ENCODE assay signal across 2 cellular contexts in genomic region chr7:151793531-151793935, GRCh38.
TF ChIP-seq lines count a peak whose summit lies in the region.

No MANE protein-coding gene starts in this region.

TF ChIP-seq in HCT116, 20 proteins besides CTCF, POLR2A, EP300 and RAD21 (continued from another document):
- TF ChIP-seq, protein P1, sequence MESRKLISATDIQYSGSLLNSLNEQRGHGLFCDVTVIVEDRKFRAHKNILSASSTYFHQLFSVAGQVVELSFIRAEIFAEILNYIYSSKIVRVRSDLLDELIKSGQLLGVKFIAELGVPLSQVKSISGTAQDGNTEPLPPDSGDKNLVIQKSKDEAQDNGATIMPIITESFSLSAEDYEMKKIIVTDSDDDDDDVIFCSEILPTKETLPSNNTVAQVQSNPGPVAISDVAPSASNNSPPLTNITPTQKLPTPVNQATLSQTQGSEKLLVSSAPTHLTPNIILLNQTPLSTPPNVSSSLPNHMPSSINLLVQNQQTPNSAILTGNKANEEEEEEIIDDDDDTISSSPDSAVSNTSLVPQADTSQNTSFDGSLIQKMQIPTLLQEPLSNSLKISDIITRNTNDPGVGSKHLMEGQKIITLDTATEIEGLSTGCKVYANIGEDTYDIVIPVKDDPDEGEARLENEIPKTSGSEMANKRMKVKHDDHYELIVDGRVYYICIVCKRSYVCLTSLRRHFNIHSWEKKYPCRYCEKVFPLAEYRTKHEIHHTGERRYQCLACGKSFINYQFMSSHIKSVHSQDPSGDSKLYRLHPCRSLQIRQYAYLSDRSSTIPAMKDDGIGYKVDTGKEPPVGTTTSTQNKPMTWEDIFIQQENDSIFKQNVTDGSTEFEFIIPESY (IDR thresholded peaks at IDR 0.05; ENCODE audit: extremely low read depth, insufficient replicate concordance, low read length): no peak
- TF ChIP-seq CEBPB (IDR thresholded peaks at IDR 0.05; ENCODE audit: low read depth) (peak; percentile 56; the same call in 1 of the 2 replicates), POLR2AphosphoS5 (IDR thresholded peaks at IDR 0.05; ENCODE audit: low read depth, low read length) (no peak)

TF ChIP-seq in HepG2, 621 proteins besides CTCF, POLR2A, EP300 and RAD21 (continued from another document):
- TF ChIP-seq SIX4 (CRISPR knock-in tag; IDR thresholded peaks at IDR 0.05) (no peak), FOXA3 (CRISPR knock-in tag; IDR thresholded peaks at IDR 0.05) (no peak), ZNF570 (CRISPR knock-in tag; IDR thresholded peaks at IDR 0.05; ENCODE audit: borderline replicate concordance) (no peak)
- TF ChIP-seq, protein P2, sequence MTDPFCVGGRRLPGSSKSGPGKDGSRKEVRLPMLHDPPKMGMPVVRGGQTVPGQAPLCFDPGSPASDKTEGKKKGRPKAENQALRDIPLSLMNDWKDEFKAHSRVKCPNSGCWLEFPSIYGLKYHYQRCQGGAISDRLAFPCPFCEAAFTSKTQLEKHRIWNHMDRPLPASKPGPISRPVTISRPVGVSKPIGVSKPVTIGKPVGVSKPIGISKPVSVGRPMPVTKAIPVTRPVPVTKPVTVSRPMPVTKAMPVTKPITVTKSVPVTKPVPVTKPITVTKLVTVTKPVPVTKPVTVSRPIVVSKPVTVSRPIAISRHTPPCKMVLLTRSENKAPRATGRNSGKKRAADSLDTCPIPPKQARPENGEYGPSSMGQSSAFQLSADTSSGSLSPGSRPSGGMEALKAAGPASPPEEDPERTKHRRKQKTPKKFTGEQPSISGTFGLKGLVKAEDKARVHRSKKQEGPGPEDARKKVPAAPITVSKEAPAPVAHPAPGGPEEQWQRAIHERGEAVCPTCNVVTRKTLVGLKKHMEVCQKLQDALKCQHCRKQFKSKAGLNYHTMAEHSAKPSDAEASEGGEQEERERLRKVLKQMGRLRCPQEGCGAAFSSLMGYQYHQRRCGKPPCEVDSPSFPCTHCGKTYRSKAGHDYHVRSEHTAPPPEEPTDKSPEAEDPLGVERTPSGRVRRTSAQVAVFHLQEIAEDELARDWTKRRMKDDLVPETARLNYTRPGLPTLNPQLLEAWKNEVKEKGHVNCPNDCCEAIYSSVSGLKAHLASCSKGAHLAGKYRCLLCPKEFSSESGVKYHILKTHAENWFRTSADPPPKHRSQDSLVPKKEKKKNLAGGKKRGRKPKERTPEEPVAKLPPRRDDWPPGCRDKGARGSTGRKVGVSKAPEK (CRISPR knock-in tag; IDR thresholded peaks at IDR 0.05; ENCODE audit: borderline replicate concordance): no peak
